Comparison of ENCODE assay signal across 19 cellular contexts in genomic region chr16:84758627-84759026, GRCh38. TPM values are rescaled to one million over a fixed set of nuclear protein-coding genes. Genes with fewer than 3 reads are reported as not detected.
DNase-seq lines count a peak whose midpoint lies in the region; ATAC-seq, FAIRE-seq and TF ChIP-seq lines count a peak whose summit lies in the region.
"Had no signal": no experiment of that assay in that cellular context is flagged by ENCODE, and none has a peak within 500 bp of the region (broad histone marks: within the 10 kb centered on the region; RNA-seq: fewer than 3 reads in every experiment).

No MANE protein-coding gene starts in this region.

- H3K27ac Mint-ChIP-seq in activated T-helper 17 cell treated with anti-CD3 and anti-CD28 coated beads, Interleukin-2, amount 50 U/mL, for 72 hours, result peak overlapping the region; percentile 64

- H3K36me3 ChIP-seq in HepG2 (replicated peaks in 1 of 2; ENCODE audit: control insufficient read depth in 1 of 2, insufficient read depth in 2 of 2, low read length in 2 of 2), result peaks cover 26 to 63% of the 10 kb centered on the region in 2 experiments
- peaks cover 0 to 10% (median 3%) of the 10 kb centered on the region in 4 donors for H3K36me3 ChIP-seq in right lobe of liver
- peaks cover 28 to 32% of the 10 kb centered on the region in 2 donors for H3K36me3 ChIP-seq in mucosa of rectum (ENCODE audit: control insufficient read depth in 2 of 2, insufficient read depth in 2 of 2, low read length in 2 of 2)
- H3K36me3 ChIP-seq in upper lobe of left lung, result peaks cover 3 to 36% (median 18%) of the 10 kb centered on the region in 4 donors
- H3K36me3 ChIP-seq: WERI-Rb-1 had no signal

- DNase-seq in HepG2 (ENCODE audit: low spot score) (no peak), right lobe of liver (no peak), upper lobe of left lung (no peak), RKO (ENCODE audit: low spot score) (no peak), COR-L47 (lab: John Stamatoyannopoulos, UW) (no peak)
- DNase-seq: activated naive CD4-positive, alpha-beta T cell treated with Interleukin-2 at 50 U/mL for 16 hours; heart right ventricle; mesendoderm; NCI-H1694 treated with DMSO at 0.1 percent for 48 hours; NCI-H446; NK-92 treated with Interleukin-12 subunit alpha and Interleukin-12 subunit beta, amount 100 ng/mL, for 24 hours; substantia nigra; WERI-Rb-1 had no signal

- CTCF ChIA-PET in HepG2 (lab: Yijun Ruan, JAX; ENCODE audit: low intra/inter-chr PET ratio, low total read pairs), result no interaction called here

- no peak for TF ChIP-seq POLR2A in HepG2 (IDR thresholded peaks at IDR 0.05; ENCODE audit: insufficient read depth in 1 of 2, low read depth in 2 of 2, low read length in 2 of 2)
- no peak for TF ChIP-seq POLR2A in right lobe of liver (IDR thresholded peaks at IDR 0.05)
- no peak for TF ChIP-seq POLR2A in upper lobe of left lung (IDR thresholded peaks at IDR 0.05)

- TF ChIP-seq EP300 in HepG2 (IDR thresholded peaks at IDR 0.05; ENCODE audit: low read depth in 2 of 2, low read length in 2 of 2) (no peak), HepG2 (CRISPR knock-in tag; IDR thresholded peaks at IDR 0.05; ENCODE audit: borderline replicate concordance) (no peak), upper lobe of left lung (IDR thresholded peaks at IDR 0.05) (no peak)

- H3K9me3 ChIP-seq in HepG2 (ENCODE audit: low read length) (no peaks in the 10 kb centered on the region), right lobe of liver (no peaks in the 10 kb centered on the region), mucosa of rectum (ENCODE audit: control insufficient read depth in 2 of 2, low read length in 2 of 2) (no peaks in the 10 kb centered on the region), upper lobe of left lung (no peaks in the 10 kb centered on the region)
- H3K9me3 ChIP-seq: heart right ventricle had no signal

- TF ChIP-seq CTCF in HepG2 (CRISPR knock-in tag; IDR thresholded peaks at IDR 0.05), result no peak
- TF ChIP-seq CTCF in right lobe of liver (IDR thresholded peaks at IDR 0.05), result no peak
- TF ChIP-seq CTCF in upper lobe of left lung (IDR thresholded peaks at IDR 0.05), result no peak

- H3K4me2 ChIP-seq in HepG2 (ENCODE audit: low read depth, low read length), result no peak overlapping the region

- FAIRE-seq in HepG2 (lab: Jason Lieb, UNC), result no peak
- FAIRE-seq: G401.6, GM12878, keratinocyte had no signal

- in situ Hi-C loops in HepG2 (cut with HindIII; ENCODE audit: extremely low pct_ligation_motif_present, low pct_unique_long_range_greater_than_20kb), result loop anchor here (5.0 kb wide), 1 partner anchor 214 kb away; no protein-coding TSS in a partner anchor

- POLR2A ChIA-PET in HepG2 (lab: Yijun Ruan, JAX), result no interaction called here

- peaks cover 72% of the 10 kb centered on the region for H3K79me2 ChIP-seq in HepG2 (ENCODE audit: insufficient read depth, low read length)

- H3K9me3 Mint-ChIP-seq in activated T-helper 17 cell treated with anti-CD3 and anti-CD28 coated beads, Interleukin-2, amount 50 U/mL, for 72 hours, result no peaks in the 10 kb centered on the region

- peaks cover 69% of the 10 kb centered on the region for H3K4me1 Mint-ChIP-seq in activated T-helper 17 cell treated with anti-CD3 and anti-CD28 coated beads, Interleukin-2, amount 50 U/mL, for 72 hours

- peaks cover 64% of the 10 kb centered on the region for H4K20me1 ChIP-seq in HepG2 (ENCODE audit: insufficient read depth, low read length)

- no peaks in the 10 kb centered on the region for H3K27me3 ChIP-seq in HepG2 (ENCODE audit: control insufficient read depth in 1 of 2, insufficient read depth in 2 of 2, low read length in 2 of 2)
- H3K27me3 ChIP-seq in right lobe of liver, result no peaks in the 10 kb centered on the region
- no peaks in the 10 kb centered on the region for H3K27me3 ChIP-seq in mucosa of rectum (ENCODE audit: control insufficient read depth in 2 of 2, insufficient read depth in 2 of 2, low read length in 2 of 2)
- H3K27me3 ChIP-seq in upper lobe of left lung, result no peaks in the 10 kb centered on the region
- H3K27me3 ChIP-seq: heart right ventricle had no signal

- peak overlapping the region; percentile 61 for H3K4me3 Mint-ChIP-seq in activated T-helper 17 cell treated with anti-CD3 and anti-CD28 coated beads, Interleukin-2, amount 50 U/mL, for 72 hours

- peaks cover 79% of the 10 kb centered on the region for H3K36me3 Mint-ChIP-seq in activated T-helper 17 cell treated with anti-CD3 and anti-CD28 coated beads, Interleukin-2, amount 50 U/mL, for 72 hours (ENCODE audit: low read depth)

- H3K4me3 ChIP-seq in HepG2 (replicated peaks in 1 of 3; ENCODE audit: insufficient read depth in 1 of 3, low read depth in 2 of 3, low read length in 3 of 3) (no peak overlapping the region), right lobe of liver (no peak overlapping the region), mucosa of rectum (ENCODE audit: low read length in 2 of 2) (no peak overlapping the region), upper lobe of left lung (no peak overlapping the region)
- H3K4me3 ChIP-seq: GM12878, heart right ventricle had no signal

- WGBS in HepG2 (ENCODE audit: low lambda C conversion rate), result 81% methylated on average over 7 of the region's 7 CpGs
- 48% methylated on average over 5 of the region's 7 CpGs for WGBS in right lobe of liver (ENCODE audit: insufficient coverage, low coverage, low lambda C conversion rate, missing lambda C conversion rate)
- 64 to 65% methylated on average over 7 of the region's 7 CpGs for WGBS in upper lobe of left lung, 2 donors

- H2AFZ ChIP-seq in HepG2 (ENCODE audit: low read length), result no peak overlapping the region

- no peaks in the 10 kb centered on the region for H3K27me3 Mint-ChIP-seq in activated T-helper 17 cell treated with anti-CD3 and anti-CD28 coated beads, Interleukin-2, amount 50 U/mL, for 72 hours

- TF ChIP-seq RAD21 in HepG2 (CRISPR knock-in tag; IDR thresholded peaks at IDR 0.05), result no peak

- no peak for ATAC-seq in HepG2
- ATAC-seq in right lobe of liver, result no peak
- no peak for ATAC-seq in activated T-helper 17 cell treated with anti-CD3 and anti-CD28 coated beads, Interleukin-2, amount 50 U/mL, for 72 hours (replicated peaks)
- no peak for ATAC-seq in upper lobe of left lung (ENCODE audit: low FRiP score in 2 of 2)
- no peak for ATAC-seq in GM19035 (IDR thresholded peaks at IDR 0.05; ENCODE audit: unreplicated experiment)
- ATAC-seq: GM12878 had no signal

- intact Hi-C loops in HepG2 (cut with micrococcal nuclease; ENCODE audit: unreplicated experiment) (no loop called here), right lobe of liver (cut with DNase I) (loop anchor here (10.0 kb wide), 1 partner anchor 206 kb away; no protein-coding TSS in a partner anchor)

- no TSS peak for BruUV-seq in HepG2 (replicated peaks; lab: Mats Ljungman, UMichigan)

- H3K27ac ChIP-seq in HepG2 (ENCODE audit: extremely low read length, insufficient read depth, low read length), result no peak overlapping the region
- H3K27ac ChIP-seq in right lobe of liver, result no peak overlapping the region
- H3K27ac ChIP-seq in mucosa of rectum (ENCODE audit: low read depth in 2 of 2, low read length in 2 of 2), result peak overlapping the region; percentile 2 to 61
- H3K27ac ChIP-seq in upper lobe of left lung, result peak overlapping the region in 3 of 4 donors; percentile 16 to 26 (median 24)
- H3K27ac ChIP-seq: WERI-Rb-1 had no signal

- no peak overlapping the region for H3K9ac ChIP-seq in HepG2 (ENCODE audit: insufficient read depth, low read depth, low read length)
- H3K9ac ChIP-seq in mucosa of rectum (ENCODE audit: low read depth in 1 of 2, low read length in 2 of 2), result no peak overlapping the region

- H3K4me1 ChIP-seq in HepG2 (ENCODE audit: insufficient read depth, low read length) (peaks cover 40% of the 10 kb centered on the region), right lobe of liver (peaks cover 0 to 13% (median 7%) of the 10 kb centered on the region in 4 donors), mucosa of rectum (ENCODE audit: control insufficient read depth in 2 of 2, insufficient read depth in 2 of 2, low read length in 2 of 2) (peaks cover 0 to 7% of the 10 kb centered on the region in 2 donors), upper lobe of left lung (peaks cover 13 to 26% (median 19%) of the 10 kb centered on the region in 4 donors)

TF ChIP-seq in HepG2, 621 proteins besides CTCF, POLR2A, EP300 and RAD21:
- TF ChIP-seq TARDBP (CRISPR knock-in tag; IDR thresholded peaks at IDR 0.05) (0 out of 2 replicates have a peak, but pooled peaks have one; percentile 29), MIER2 (CRISPR knock-in tag; IDR thresholded peaks at IDR 0.05) (no peak), TOPORS (CRISPR knock-in tag; IDR thresholded peaks at IDR 0.05) (no peak)

RNA-seq across cellular contexts. Expression of gene USP10, which starts 58.8 kb away (rescaled TPM):
- total RNA-seq in HepG2 (2016; rRNA removed; fragmentation: Illumina TruSeq; extraction: Trizol) (79.1 and 97.6 TPM in 2 replicates), right lobe of liver (10 to 100 TPM; 41.5 to 53.2 (median 44.6) TPM), upper lobe of left lung (10 to 100 TPM; 40.9 to 64.7 (median 51.5) TPM)
- total RNA-seq in HepG2 (2016; cell fraction: cytosol; rRNA removed; fragmentation: Illumina TruSeq; extraction: Trizol; ENCODE audit: low read depth), result 57.5 and 62.5 TPM in 2 replicates
- 76.4 and 87.1 TPM in 2 replicates for total RNA-seq in HepG2 (2016; cell fraction: insoluble cytoplasmic fraction; rRNA removed; fragmentation: Illumina TruSeq; extraction: Trizol)
- total RNA-seq in HepG2 (2016; cell fraction: membrane; rRNA removed; fragmentation: Illumina TruSeq; extraction: Trizol), result 73.6 and 81.2 TPM in 2 replicates
- total RNA-seq in HepG2 (2016; cell fraction: nucleus; rRNA removed; fragmentation: Illumina TruSeq; extraction: Trizol), result 78.0 and 88.2 TPM in 2 replicates
- polyA plus RNA-seq in HepG2 (2011; rRNA removed), result 114 and 122 TPM in 2 replicates
- polyA plus RNA-seq in HepG2 (2011; cell fraction: cytosol; rRNA removed), result 68.7 and 92.2 TPM in 2 replicates
- polyA plus RNA-seq in HepG2 (2011; cell fraction: nucleus; rRNA removed), result 127 and 143 TPM in 2 replicates
- polyA plus RNA-seq in HepG2 (2012), result 65.1 and 93.3 TPM in 2 replicates
- 17.7 and 17.8 TPM in 2 replicates for polyA plus RNA-seq in HepG2 (2016; cell fraction: cytosol; fragmentation: Illumina TruSeq; extraction: Trizol; ENCODE audit: low read depth)
- polyA plus RNA-seq in HepG2 (2016; cell fraction: insoluble cytoplasmic fraction; fragmentation: Illumina TruSeq; extraction: Trizol; ENCODE audit: low read depth), result 102 and 128 TPM in 2 replicates
- 41.4 and 44.1 TPM in 2 replicates for polyA plus RNA-seq in HepG2 (2016; cell fraction: membrane; fragmentation: Illumina TruSeq; extraction: Trizol; ENCODE audit: low read depth)
- 118 and 120 TPM in 2 replicates for polyA plus RNA-seq in HepG2 (2016; cell fraction: nucleus; fragmentation: Illumina TruSeq; extraction: Trizol; ENCODE audit: insufficient read depth, low read depth)
- polyA minus RNA-seq in HepG2 (2011; rRNA and poly(A)+ RNA removed; ENCODE audit: low replicate concordance), result 349 and 427 TPM in 2 replicates
- 64.3 and 66.8 TPM in 2 replicates for polyA minus RNA-seq in HepG2 (2011; cell fraction: cytosol; rRNA and poly(A)+ RNA removed)
- 118 TPM in 2 replicates for polyA minus RNA-seq in HepG2 (2011; cell fraction: nucleus; rRNA and poly(A)+ RNA removed)
- 100 to 1,000 TPM in 1 of 2 donors, 10 to 100 TPM in 1; 93.4 to 127 TPM for total RNA-seq in activated T-helper 17 cell treated with anti-CD3 and anti-CD28 coated beads, Interleukin-2, amount 50 U/mL, for 72 hours

Comparison
In these comparisons a context has a peak if more than half of its experiments do, and no peak if none do; other contexts are left out.
1. H3K27ac ChIP-seq: peak in mucosa of rectum (2 of 2) and upper lobe of left lung (3 of 4); none in HepG2 (single experiment) and right lobe of liver (0 of 3).